6 cellular contexts compared by ENCODE assay signal in the genomic region with DNA sequence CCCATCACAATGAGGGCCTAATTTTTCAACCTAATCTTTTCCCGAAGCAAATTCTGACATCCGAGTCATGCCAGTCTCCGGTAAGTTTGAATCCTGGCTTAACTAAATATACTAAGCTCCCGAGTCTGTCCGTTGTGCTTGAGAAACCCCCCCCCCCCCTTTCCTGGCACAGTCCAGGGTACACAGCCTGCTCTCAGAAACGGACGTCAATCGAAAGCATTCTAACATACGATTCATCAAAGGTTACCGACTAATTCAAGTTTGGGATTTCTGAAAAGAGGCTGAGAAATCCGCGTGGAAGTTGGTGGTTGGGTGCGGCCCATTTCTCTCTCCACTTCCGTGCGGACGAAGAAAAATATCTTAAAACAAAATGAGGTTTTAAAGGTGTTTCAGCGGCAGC. TPM values are rescaled to one million over a fixed set of nuclear protein-coding genes. Genes with fewer than 3 reads are reported as not detected.
DNase-seq lines count a peak whose midpoint lies in the region; TF ChIP-seq lines count a peak whose summit lies in the region.

No MANE protein-coding gene starts in this region.

- peaks cover 5% of the 10 kb centered on the region for H3K4me1 ChIP-seq in mesodermal cell (ENCODE audit: control insufficient read depth, insufficient read depth, low read length, poor library complexity, severe bottlenecking)

- no peaks in the 10 kb centered on the region for H3K9me3 ChIP-seq in mesodermal cell (ENCODE audit: control insufficient read depth, low read length)

- TF ChIP-seq CTCF in GM06990 (IDR thresholded peaks at IDR 0.05; ENCODE audit: insufficient read depth, low read length, poor library complexity, severe bottlenecking) = no peak

- peak overlapping the region; percentile 87 for H3K4me3 Mint-ChIP-seq in activated T-helper 2 cell treated with anti-CD3 and anti-CD28 coated beads, Interferon-gamma antibody, Interleukin-2, Interleukin-4, amounts not matched to agents 10 μg/mL and 5 μg/mL and 100 μg/mL, durations not matched to agents 14 hours and 24 hours and 36 hours (ENCODE audit: low read depth)

- DNase-seq in GM06990 (ENCODE audit: extremely low read depth, insufficient read length) (no peak), posterior cingulate gyrus (no peak), SW480 (ENCODE audit: low spot score) (no peak), DMS153 treated with DMSO at 0.1 percent for 48 hours (lab: John Stamatoyannopoulos, UW; ENCODE audit: unreplicated experiment) (no peak)
- no peak for DNase-seq in activated T-helper 2 cell treated with anti-CD3 and anti-CD28 coated beads, Interferon-gamma antibody, Interleukin-2, Interleukin-4, amounts not matched to agents 10 μg/mL and 5 μg/mL and 100 μg/mL, durations not matched to agents 14 hours and 24 hours and 36 hours (ENCODE audit: low spot score)

- H3K27ac ChIP-seq in mesodermal cell (ENCODE audit: low read depth, low read length, severe bottlenecking) = peak overlapping the region; percentile 59

- peaks cover 20% of the 10 kb centered on the region for H3K36me3 Mint-ChIP-seq in activated T-helper 2 cell treated with anti-CD3 and anti-CD28 coated beads, Interferon-gamma antibody, Interleukin-2, Interleukin-4, amounts not matched to agents 10 μg/mL and 5 μg/mL and 100 μg/mL, durations not matched to agents 14 hours and 24 hours and 36 hours (ENCODE audit: low read depth)

- intact Hi-C loops in activated T-helper 2 cell treated with anti-CD3 and anti-CD28 coated beads, Interferon-gamma antibody, Interleukin-2, Interleukin-4, amounts not matched to agents 10 μg/mL and 5 μg/mL and 100 μg/mL, durations not matched to agents 14 hours and 24 hours and 36 hours (cut with micrococcal nuclease) = loop anchor here (1.0 to 2.0 kb wide), 2 partner anchors 49 to 266 kb away; a partner anchor contains a TSS
- intact Hi-C loops in posterior cingulate gyrus (cut with DNase I) = loop anchor here (5.0 kb wide), 1 partner anchor 157 kb away; a partner anchor contains a TSS

- H3K4me3 ChIP-seq in GM06990 (replicated peaks; ENCODE audit: low read depth, low read length) = peak overlapping the region; percentile 97
- peak overlapping the region; percentile 81 for H3K4me3 ChIP-seq in mesodermal cell (ENCODE audit: extremely low read depth, insufficient read depth, low read length, poor library complexity, severe bottlenecking)

- H3K9me3 Mint-ChIP-seq in activated T-helper 2 cell treated with anti-CD3 and anti-CD28 coated beads, Interferon-gamma antibody, Interleukin-2, Interleukin-4, amounts not matched to agents 10 μg/mL and 5 μg/mL and 100 μg/mL, durations not matched to agents 14 hours and 24 hours and 36 hours = no peaks in the 10 kb centered on the region

- peaks cover 25% of the 10 kb centered on the region for H3K4me1 Mint-ChIP-seq in activated T-helper 2 cell treated with anti-CD3 and anti-CD28 coated beads, Interferon-gamma antibody, Interleukin-2, Interleukin-4, amounts not matched to agents 10 μg/mL and 5 μg/mL and 100 μg/mL, durations not matched to agents 14 hours and 24 hours and 36 hours (ENCODE audit: low read depth)

- no peaks in the 10 kb centered on the region for H3K27me3 Mint-ChIP-seq in activated T-helper 2 cell treated with anti-CD3 and anti-CD28 coated beads, Interferon-gamma antibody, Interleukin-2, Interleukin-4, amounts not matched to agents 10 μg/mL and 5 μg/mL and 100 μg/mL, durations not matched to agents 14 hours and 24 hours and 36 hours (ENCODE audit: low read depth)

- H3K27me3 ChIP-seq in GM06990 (replicated peaks; ENCODE audit: control insufficient read depth, insufficient read depth, low read length) = no peaks in the 10 kb centered on the region; the same call in 1 of the 2 replicates

- peak overlapping the region; percentile 62 for H3K27ac Mint-ChIP-seq in activated T-helper 2 cell treated with anti-CD3 and anti-CD28 coated beads, Interferon-gamma antibody, Interleukin-2, Interleukin-4, amounts not matched to agents 10 μg/mL and 5 μg/mL and 100 μg/mL, durations not matched to agents 14 hours and 24 hours and 36 hours

- WGBS in mesodermal cell (ENCODE audit: insufficient coverage in 2 of 2), 2 experiments = 1 to 2% methylated on average over 7 to 12 of the region's 17 CpGs

- H3K36me3 ChIP-seq in GM06990 (ENCODE audit: control insufficient read depth, insufficient read depth, low read length) (no peaks in the 10 kb centered on the region; the same call in 1 of the 2 replicates), mesodermal cell (ENCODE audit: control insufficient read depth, insufficient read depth, low read length) (peaks cover 19% of the 10 kb centered on the region)

RNA-seq across cellular contexts. Expression of a gene that starts 0.6 kb away (rescaled TPM):
- total RNA-seq in activated T-helper 2 cell treated with anti-CD3 and anti-CD28 coated beads, Interferon-gamma antibody, Interleukin-2, Interleukin-4, amounts not matched to agents 10 μg/mL and 5 μg/mL and 100 μg/mL, durations not matched to agents 14 hours and 24 hours and 36 hours = 51.9 and 54.6 TPM in 2 replicates
- polyA plus RNA-seq in mesodermal cell (2013, experiment 1 of 2) = 22.4 TPM
- polyA plus RNA-seq in mesodermal cell (2013, experiment 2 of 2) = 25.4 TPM

RNA-seq across cellular contexts. Expression of a gene that starts 17.2 kb away (rescaled TPM):
- total RNA-seq in activated T-helper 2 cell treated with anti-CD3 and anti-CD28 coated beads, Interferon-gamma antibody, Interleukin-2, Interleukin-4, amounts not matched to agents 10 μg/mL and 5 μg/mL and 100 μg/mL, durations not matched to agents 14 hours and 24 hours and 36 hours = 0.09 and 0.11 TPM in 2 replicates
- polyA plus RNA-seq in mesodermal cell (2013, experiment 1 of 2) = not detected
- polyA plus RNA-seq in mesodermal cell (2013, experiment 2 of 2) = not detected

RNA-seq across cellular contexts. Expression of a gene that starts 33.2 kb away (rescaled TPM):
- total RNA-seq in activated T-helper 2 cell treated with anti-CD3 and anti-CD28 coated beads, Interferon-gamma antibody, Interleukin-2, Interleukin-4, amounts not matched to agents 10 μg/mL and 5 μg/mL and 100 μg/mL, durations not matched to agents 14 hours and 24 hours and 36 hours = 1.3 and 1.4 TPM in 2 replicates
- 1.3 TPM for polyA plus RNA-seq in mesodermal cell (2013, experiment 1 of 2)
- polyA plus RNA-seq in mesodermal cell (2013, experiment 2 of 2) = 0.61 TPM

RNA-seq across cellular contexts. Expression of a gene that starts 45.7 kb away (rescaled TPM):
- total RNA-seq in activated T-helper 2 cell treated with anti-CD3 and anti-CD28 coated beads, Interferon-gamma antibody, Interleukin-2, Interleukin-4, amounts not matched to agents 10 μg/mL and 5 μg/mL and 100 μg/mL, durations not matched to agents 14 hours and 24 hours and 36 hours = not detected in 2 replicates
- polyA plus RNA-seq in mesodermal cell (2013, experiment 1 of 2) = not detected
- not detected for polyA plus RNA-seq in mesodermal cell (2013, experiment 2 of 2)

RNA-seq across cellular contexts. Expression of a gene that starts 49.3 kb away (rescaled TPM):
- total RNA-seq in activated T-helper 2 cell treated with anti-CD3 and anti-CD28 coated beads, Interferon-gamma antibody, Interleukin-2, Interleukin-4, amounts not matched to agents 10 μg/mL and 5 μg/mL and 100 μg/mL, durations not matched to agents 14 hours and 24 hours and 36 hours = 30.8 and 33.9 TPM in 2 replicates
- polyA plus RNA-seq in mesodermal cell (2013, experiment 1 of 2) = 4.2 TPM
- polyA plus RNA-seq in mesodermal cell (2013, experiment 2 of 2) = 4.3 TPM
